Comparison of ENCODE assay signal across 8 cellular contexts in the genomic region with DNA sequence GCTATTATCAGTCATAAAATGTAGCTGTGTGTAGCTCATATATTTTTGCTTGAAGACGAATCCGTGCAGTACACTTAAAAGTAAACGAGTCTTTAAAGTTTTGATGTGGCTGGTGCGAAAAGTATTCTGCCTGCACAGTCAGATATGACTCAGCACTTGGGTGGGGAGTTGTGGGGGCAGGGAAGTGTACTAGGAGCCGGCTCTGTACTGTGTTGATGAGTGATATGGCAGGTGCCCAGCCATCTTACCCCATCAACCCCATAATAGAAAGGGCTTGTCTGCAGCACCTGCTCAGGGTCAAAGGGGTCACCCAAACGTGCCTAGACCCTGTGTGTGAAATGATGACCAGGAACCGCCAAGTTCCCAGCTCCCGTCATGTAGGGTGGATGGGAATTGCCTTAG. TPM values are rescaled to one million over a fixed set of nuclear protein-coding genes. Genes with fewer than 3 reads are reported as not detected.
A peak's percentile ranks its signal among the peaks of the same experiment; 100 is the strongest.
DNase-seq lines count a peak whose midpoint lies in the region; ATAC-seq lines count a peak whose summit lies in the region.

No MANE protein-coding gene starts in this region.

- ATAC-seq in esophagus mucosa = peak; percentile 90

- peak; percentile 67 for DNase-seq in NK-92 treated with Interleukin-12 subunit alpha and Interleukin-12 subunit beta, amount 100 ng/mL, for 24 hours (lab: John Stamatoyannopoulos, UW)
- no peak for DNase-seq in NK-92 (lab: John Stamatoyannopoulos, UW; ENCODE audit: unreplicated experiment)
- DNase-seq in HPDE6-E6E7 (ENCODE audit: extremely low spot score) = peak; percentile 81
- peak; percentile 58 to 63 for DNase-seq in activated CD4-positive, alpha-beta T cell treated with anti-CD3 and anti-CD28 coated beads, Interleukin-2, amount 50 U/mL, for 4 hours
- peak; percentile 66 to 73 for DNase-seq in stimulated activated CD4-positive, alpha-beta T cell treated with anti-CD3 and anti-CD28 coated beads, Interleukin-15, amount 100 ng/mL, for 48 hours (ENCODE audit: low read depth in 2 of 2)
- DNase-seq in pons (ENCODE audit: low spot score) = no peak
- DNase-seq in NCI-H2107 treated with DMSO at 0.1 percent for 48 hours (lab: John Stamatoyannopoulos, UW; ENCODE audit: unreplicated experiment) = no peak

RNA-seq across cellular contexts. Expression of a gene that starts 47.8 kb away (rescaled TPM):
- total RNA-seq in esophagus mucosa = 16.6 TPM

Comparison
In these comparisons a context has a peak if more than half of its experiments do, and no peak if none do; other contexts are left out.
1. DNase-seq: peak in NK-92 treated with Interleukin-12 subunit alpha and Interleukin-12 subunit beta, amount 100 ng/mL, for 24 hours (single experiment), HPDE6-E6E7 (single experiment), activated CD4-positive, alpha-beta T cell treated with anti-CD3 and anti-CD28 coated beads, Interleukin-2, amount 50 U/mL, for 4 hours (2 of 2) and stimulated activated CD4-positive, alpha-beta T cell treated with anti-CD3 and anti-CD28 coated beads, Interleukin-15, amount 100 ng/mL, for 48 hours (2 of 2); none in NK-92 (single experiment), pons (single experiment) and NCI-H2107 treated with DMSO at 0.1 percent for 48 hours (single experiment).